In the genomic region with DNA sequence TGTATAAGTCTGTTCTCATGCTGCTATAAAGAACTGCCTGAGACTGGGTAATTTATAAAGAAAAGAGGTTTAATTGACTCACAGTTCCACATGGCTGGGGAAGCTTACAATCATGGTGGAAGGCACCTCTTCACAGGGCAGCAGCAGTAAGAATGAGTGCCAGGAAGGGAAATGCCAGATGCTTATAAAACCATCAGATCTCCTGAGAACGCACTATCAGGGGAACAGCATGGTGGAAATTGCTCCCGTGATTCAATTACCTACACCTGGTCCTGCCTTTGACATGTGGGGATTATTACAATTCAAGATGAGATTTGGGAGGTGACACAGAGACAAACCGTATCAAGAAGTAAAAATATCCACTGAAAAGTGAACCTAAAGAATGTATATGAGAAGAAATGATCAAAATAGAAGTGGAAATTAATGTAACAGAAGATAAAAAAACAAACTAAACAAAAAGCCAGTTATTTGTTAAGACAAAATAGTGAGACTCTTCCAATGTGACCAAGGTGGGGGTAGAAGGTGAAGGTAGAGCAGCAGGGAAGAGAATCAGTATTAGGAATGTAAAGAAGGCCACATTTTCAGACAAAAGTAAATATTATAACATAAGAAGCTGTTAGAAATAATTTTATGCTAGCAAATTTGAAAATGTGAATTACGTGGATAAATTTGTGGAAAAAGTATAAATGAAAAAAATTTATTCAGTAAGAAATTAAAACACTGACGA, we compare ENCODE assay signal across 20 cellular contexts.
A peak's percentile ranks its signal among the peaks of the same experiment; 100 is the strongest.
DNase-seq lines count a peak whose midpoint lies in the region; ATAC-seq and TF ChIP-seq lines count a peak whose summit lies in the region.
"Had no signal": no experiment of that assay in that cellular context is flagged by ENCODE, and none has a peak within 500 bp of the region (broad histone marks: within the 10 kb centered on the region; RNA-seq: fewer than 3 reads in every experiment).

No MANE protein-coding gene starts in this region.

- POLR2A ChIA-PET in GM10248 (lab: Yijun Ruan, JAX) = no interaction called here

- peak; percentile 4 for DNase-seq in NCI-H82 (lab: John Stamatoyannopoulos, UW)
- DNase-seq in NCI-H82 treated with DMSO at 0.1 percent for 48 hours (lab: John Stamatoyannopoulos, UW; ENCODE audit: unreplicated experiment) = no peak
- peak; percentile 34 for DNase-seq in NCI-H2171 (lab: John Stamatoyannopoulos, UW)
- DNase-seq in endodermal cell = no peak
- DNase-seq in progenitor cell of endocrine pancreas (ENCODE audit: low spot score, unreplicated experiment) = no peak
- no peak for DNase-seq in GM10248 (ENCODE audit: extremely low spot score)
- no peak for DNase-seq in OCI-M1 (lab: John Stamatoyannopoulos, UW)
- DNase-seq: activated naive CD4-positive, alpha-beta T cell; HCEC 1CT; hippocampal formation; midbrain; NCI-H1092; NCI-H2227 treated with DMSO at 0.1 percent for 48 hours had no signal

- H3K4me1 Mint-ChIP-seq in endodermal cell (peaks cover 4% of the 10 kb centered on the region), progenitor cell of endocrine pancreas (ENCODE audit: low read depth) (peaks cover 2% of the 10 kb centered on the region)
- H3K4me1 Mint-ChIP-seq: stimulated activated memory B cell treated with anti-CD40 and anti-IgM and Interleukin-4, amounts not matched to agents 10 μg/mL and 1 μg/mL and 100 μg/mL, for 72 hours had no signal

- no peak for ATAC-seq in GM19324 (IDR thresholded peaks at IDR 0.05; ENCODE audit: low FRiP score, unreplicated experiment)
- ATAC-seq: Right ventricle myocardium inferior; stimulated activated memory B cell treated with anti-CD40 and anti-IgM and Interleukin-4, amounts not matched to agents 10 μg/mL and 1 μg/mL and 100 μg/mL, for 72 hours had no signal

- WGBS in endodermal cell (ENCODE audit: insufficient coverage in 1 of 2, insufficient read length in 1 of 2), 2 experiments = 88 to 100% methylated on average over 3 to 5 of the region's 5 CpGs

- H3K4me1 ChIP-seq in endodermal cell (ENCODE audit: control insufficient read depth, insufficient read depth, low read length) = no peaks in the 10 kb centered on the region
- H3K4me1 ChIP-seq: BLaER1 treated with 17β-estradiol and CSF1 and Interleukin-3, amounts not matched to agents 10 nM and 100 nM had no signal

- H3K4me3 Mint-ChIP-seq in endodermal cell (peak overlapping the region; percentile 67), progenitor cell of endocrine pancreas (ENCODE audit: low read depth) (peak overlapping the region; percentile 70)
- H3K4me3 Mint-ChIP-seq: stimulated activated memory B cell treated with anti-CD40 and anti-IgM and Interleukin-4, amounts not matched to agents 10 μg/mL and 1 μg/mL and 100 μg/mL, for 72 hours; T-helper 1 cell treated with Interleukin-12 subunit alpha and Interleukin-12 subunit beta and Interleukin-4 antibody, amounts not matched to agents 30 μg/mL and 1 μg/mL, for 36 hours had no signal

- CTCF ChIA-PET in GM10248 (lab: Yijun Ruan, JAX) = no interaction called here

- H3K4me3 ChIP-seq in endodermal cell (ENCODE audit: low read length) = no peak overlapping the region
- H3K4me3 ChIP-seq: BLaER1 treated with 17β-estradiol and CSF1 and Interleukin-3, amounts not matched to agents 10 nM and 100 nM; thoracic aorta had no signal

- peaks cover 7% of the 10 kb centered on the region for H3K9me3 Mint-ChIP-seq in endodermal cell
- peaks cover 5% of the 10 kb centered on the region for H3K9me3 Mint-ChIP-seq in progenitor cell of endocrine pancreas (ENCODE audit: low read depth)
- H3K9me3 Mint-ChIP-seq: T-helper 1 cell treated with Interleukin-12 subunit alpha and Interleukin-12 subunit beta and Interleukin-4 antibody, amounts not matched to agents 30 μg/mL and 1 μg/mL, for 36 hours had no signal

- H3K36me3 ChIP-seq in endodermal cell (ENCODE audit: control insufficient read depth, insufficient read depth, low read length) = no peaks in the 10 kb centered on the region
- H3K36me3 ChIP-seq: BLaER1 treated with 17β-estradiol and CSF1 and Interleukin-3, amounts not matched to agents 10 nM and 100 nM; thoracic aorta had no signal

- H3K27me3 ChIP-seq in endodermal cell (ENCODE audit: control insufficient read depth, insufficient read depth, low read length, poor library complexity, severe bottlenecking) = no peaks in the 10 kb centered on the region
- H3K27me3 ChIP-seq: BLaER1 treated with 17β-estradiol and CSF1 and Interleukin-3, amounts not matched to agents 10 nM and 100 nM had no signal

- no peak overlapping the region for H3K27ac ChIP-seq in endodermal cell (ENCODE audit: low read depth, low read length)
- H3K27ac ChIP-seq: BLaER1 treated with 17β-estradiol and CSF1 and Interleukin-3, amounts not matched to agents 10 nM and 100 nM; HL-60; thoracic aorta had no signal

- no peaks in the 10 kb centered on the region for H3K9me3 ChIP-seq in endodermal cell (ENCODE audit: control insufficient read depth, low read length)
- H3K9me3 ChIP-seq: thoracic aorta had no signal

- no peak for TF ChIP-seq CTCF in endodermal cell (conservative IDR thresholded peaks at IDR 0.05)
- TF ChIP-seq CTCF in progenitor cell of endocrine pancreas (IDR thresholded peaks at IDR 0.05; ENCODE audit: unreplicated experiment) = no peak
- TF ChIP-seq CTCF in GM10248 (IDR thresholded peaks at IDR 0.05; ENCODE audit: control extremely low read depth, extremely low read depth, low read depth, missing control alignments) = no peak

- H3K36me3 Mint-ChIP-seq in endodermal cell (ENCODE audit: low read depth) (no peaks in the 10 kb centered on the region), progenitor cell of endocrine pancreas (ENCODE audit: insufficient read depth) (peaks cover 3% of the 10 kb centered on the region)
- H3K36me3 Mint-ChIP-seq: stimulated activated memory B cell treated with anti-CD40 and anti-IgM and Interleukin-4, amounts not matched to agents 10 μg/mL and 1 μg/mL and 100 μg/mL, for 72 hours had no signal

- H3K27ac Mint-ChIP-seq in endodermal cell (peak overlapping the region; percentile 90), progenitor cell of endocrine pancreas (no peak overlapping the region)
- H3K27ac Mint-ChIP-seq: stimulated activated memory B cell treated with anti-CD40 and anti-IgM and Interleukin-4, amounts not matched to agents 10 μg/mL and 1 μg/mL and 100 μg/mL, for 72 hours; T-helper 1 cell treated with Interleukin-12 subunit alpha and Interleukin-12 subunit beta and Interleukin-4 antibody, amounts not matched to agents 30 μg/mL and 1 μg/mL, for 36 hours had no signal

- H3K27me3 Mint-ChIP-seq in endodermal cell (ENCODE audit: insufficient read depth) = no peaks in the 10 kb centered on the region
- H3K27me3 Mint-ChIP-seq in progenitor cell of endocrine pancreas = no peaks in the 10 kb centered on the region
- H3K27me3 Mint-ChIP-seq: stimulated activated memory B cell treated with anti-CD40 and anti-IgM and Interleukin-4, amounts not matched to agents 10 μg/mL and 1 μg/mL and 100 μg/mL, for 72 hours had no signal

- no peak overlapping the region for H3K9ac ChIP-seq in endodermal cell (ENCODE audit: extremely low read depth, low read length, poor library complexity, severe bottlenecking)
- H3K9ac ChIP-seq: BLaER1 treated with 17β-estradiol and CSF1 and Interleukin-3, amounts not matched to agents 10 nM and 100 nM had no signal

Comparison
In these comparisons a context has a peak if more than half of its experiments do, and no peak if none do; other contexts are left out.
1. DNase-seq: peak in NCI-H82 (single experiment) and NCI-H2171 (single experiment); none in NCI-H82 treated with DMSO at 0.1 percent for 48 hours (single experiment), endodermal cell (single experiment), progenitor cell of endocrine pancreas (single experiment), GM10248 (single experiment) and OCI-M1 (single experiment).